9 cellular contexts compared by ENCODE assay signal in the genomic region with DNA sequence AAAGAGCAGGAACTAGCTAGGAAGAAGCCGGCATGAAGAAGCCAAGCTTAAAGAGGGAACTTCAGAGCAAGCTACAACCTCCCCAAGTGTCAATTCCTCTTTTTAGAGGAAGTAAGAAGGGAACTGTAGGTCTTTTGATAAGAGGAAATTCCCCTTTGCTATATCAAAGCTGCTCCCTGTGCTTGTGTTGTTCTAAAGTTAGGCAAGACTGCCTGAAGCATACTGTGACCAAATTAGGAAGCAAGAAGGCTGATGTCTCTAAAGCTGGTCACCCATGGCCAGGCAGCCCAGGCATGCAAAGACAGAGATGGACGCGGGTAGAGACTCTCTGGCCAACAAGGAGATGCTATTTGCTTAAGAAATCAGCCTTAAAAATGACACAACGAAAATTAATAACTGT.
DNase-seq lines count a peak whose midpoint lies in the region; ATAC-seq, FAIRE-seq and TF ChIP-seq lines count a peak whose summit lies in the region.
"Had no signal": no experiment of that assay in that cellular context is flagged by ENCODE, and none has a peak within 500 bp of the region (broad histone marks: within the 10 kb centered on the region; RNA-seq: fewer than 3 reads in every experiment).

No MANE protein-coding gene starts in this region.

- no peaks in the 10 kb centered on the region for H3K36me3 ChIP-seq in Panc1 (ENCODE audit: control insufficient read depth, insufficient read depth, low read length)
- H3K36me3 ChIP-seq in H1 (ENCODE audit: control insufficient read depth in 2 of 4, insufficient read depth in 4 of 4, low read length in 3 of 4), result 0 out of 8 replicates have a peak, but pooled peaks cover 0 to 2% (median 0%) of the 10 kb centered on the region in 4 experiments
- no peaks in the 10 kb centered on the region for H3K36me3 ChIP-seq in naive thymus-derived CD4-positive, alpha-beta T cell (ENCODE audit: control insufficient read depth in 2 of 3, insufficient read depth in 3 of 3, low read length in 3 of 3)

- no peaks in the 10 kb centered on the region for H3K27me3 ChIP-seq in Panc1 (ENCODE audit: control insufficient read depth, insufficient read depth, low read length)
- no peaks in the 10 kb centered on the region for H3K27me3 ChIP-seq in H1 (replicated peaks in 1 of 4; ENCODE audit: control insufficient read depth in 3 of 4, extremely low read depth in 1 of 4, insufficient read depth in 3 of 4, low read length in 3 of 4)
- H3K27me3 ChIP-seq in naive thymus-derived CD4-positive, alpha-beta T cell (ENCODE audit: control insufficient read depth in 2 of 2, insufficient read depth in 2 of 2, low read length in 2 of 2), result no peaks in the 10 kb centered on the region

- peaks cover 35% of the 10 kb centered on the region for H3K4me1 ChIP-seq in Panc1 (ENCODE audit: control insufficient read depth, insufficient read depth, low read length)
- H3K4me1 ChIP-seq in H1 (replicated peaks in 1 of 4; ENCODE audit: control insufficient read depth in 3 of 4, insufficient read depth in 4 of 4, low read length in 3 of 4), result no peaks in the 10 kb centered on the region
- H3K4me1 ChIP-seq in naive thymus-derived CD4-positive, alpha-beta T cell (ENCODE audit: control insufficient read depth in 2 of 2, insufficient read depth in 2 of 2, low read length in 2 of 2), result peaks cover 41 to 87% of the 10 kb centered on the region in 2 donors

- no peak overlapping the region for H3K14ac ChIP-seq in H1 (ENCODE audit: insufficient read length)

- H3K4me1 Mint-ChIP-seq in naive thymus-derived CD4-positive, alpha-beta T cell, result peaks cover 79 to 98% (median 92%) of the 10 kb centered on the region in 7 donors

- peak; percentile 59 for ATAC-seq in HG02642 (IDR thresholded peaks at IDR 0.05; ENCODE audit: poor library complexity, unreplicated experiment)
- peak; percentile 12 for ATAC-seq in Panc1
- ATAC-seq in naive thymus-derived CD4-positive, alpha-beta T cell, result peak; percentile 67
- no peak for ATAC-seq in GM21528 (IDR thresholded peaks at IDR 0.05; ENCODE audit: low FRiP score, unreplicated experiment)

- no peak overlapping the region for H2BK5ac ChIP-seq in H1 (ENCODE audit: low read depth, low read length)

- no peak overlapping the region for H3K18ac ChIP-seq in H1 (ENCODE audit: extremely low read depth, low read length)

- no peak for FAIRE-seq in H1 (lab: Jason Lieb, UNC)

- H4K91ac ChIP-seq in H1 (replicated peaks; ENCODE audit: insufficient read length, low read length), result no peak overlapping the region

- H2BK20ac ChIP-seq in H1 (ENCODE audit: low read length), result no peak overlapping the region

- no peak overlapping the region for H2AFZ ChIP-seq in H1 (ENCODE audit: low read length)

- peaks cover 2% of the 10 kb centered on the region; the same call in 1 of the 2 replicates for H3K79me1 ChIP-seq in H1 (ENCODE audit: low read depth, low read length)

- H3K79me2 ChIP-seq in H1 (ENCODE audit: control insufficient read depth in 1 of 2, insufficient read depth in 2 of 2, low read length in 2 of 2), result no peaks in the 10 kb centered on the region

- H4K5ac ChIP-seq in H1 (ENCODE audit: insufficient read length, low read depth, low read length), result no peak overlapping the region

- peaks cover 0 to 7% (median 0%) of the 10 kb centered on the region in 5 donors for H3K27me3 Mint-ChIP-seq in naive thymus-derived CD4-positive, alpha-beta T cell

- H3K4ac ChIP-seq in H1 (replicated peaks; ENCODE audit: insufficient read length, low read depth, low read length), result no peak overlapping the region

- peaks cover 0 to 3% (median 0%) of the 10 kb centered on the region in 11 donors for H3K9me3 Mint-ChIP-seq in naive thymus-derived CD4-positive, alpha-beta T cell

- no peak overlapping the region for H4K8ac ChIP-seq in H1 (ENCODE audit: extremely low read depth, insufficient read depth, low read length)

- H3K27ac Mint-ChIP-seq in naive thymus-derived CD4-positive, alpha-beta T cell, result peak overlapping the region; percentile 89 to 99 (median 94)

- no TSS peak for BruUV-seq in Panc1 (replicated peaks; lab: Mats Ljungman, UMichigan)

- DNase-seq in DMS 273 (lab: John Stamatoyannopoulos, UW; ENCODE audit: unreplicated experiment) (peak; percentile 25), DMS 273 treated with DMSO at 0.1 percent for 48 hours (lab: John Stamatoyannopoulos, UW) (no peak), Panc1 (ENCODE audit: low read depth, low spot score) (no peak), H1 (ENCODE audit: low read depth in 1 of 2, low spot score in 2 of 2) (no peak), DMS53 (lab: John Stamatoyannopoulos, UW) (no peak)
- peak in 1 of 9 donors; percentile 51 for DNase-seq in naive thymus-derived CD4-positive, alpha-beta T cell

- TF ChIP-seq EP300 in H1 (IDR thresholded peaks at IDR 0.05; ENCODE audit: borderline replicate concordance in 1 of 2, low read depth in 2 of 2, low read length in 2 of 2), result no peak

- H2BK12ac ChIP-seq in H1 (ENCODE audit: low read depth, low read length), result no peak overlapping the region

- no peak overlapping the region for H3K56ac ChIP-seq in H1 (replicated peaks; ENCODE audit: insufficient read length, low read depth, low read length)

- H3K27ac ChIP-seq in Panc1 (ENCODE audit: low read length) (peak overlapping the region; percentile 60; the same call in 1 of the 2 replicates), H1 (ENCODE audit: low read depth, low read length) (no peak overlapping the region)
- H3K27ac ChIP-seq in naive thymus-derived CD4-positive, alpha-beta T cell (ENCODE audit: low read depth, low read length), result peak overlapping the region; percentile 86
- H3K27ac ChIP-seq: 22Rv1 had no signal

- H3K23ac ChIP-seq in H1 (ENCODE audit: insufficient read length), result no peak overlapping the region

- TF ChIP-seq CTCF in Panc1 (IDR thresholded peaks at IDR 0.05), result no peak
- TF ChIP-seq CTCF in H1 (IDR thresholded peaks at IDR 0.05; ENCODE audit: control extremely low read depth in 1 of 3, insufficient read depth in 1 of 3, low read depth in 1 of 3, low read length in 3 of 3), result no peak

- 84% methylated on average over 4 of the region's 4 CpGs; no CpG with 5 or more reads in 1 of the 2 experiments for WGBS in H1 (ENCODE audit: extremely low coverage in 1 of 2, insufficient coverage in 1 of 2, insufficient read length in 1 of 2, insufficient replicate concordance in 2 of 2, low coverage in 1 of 2, low lambda C conversion rate in 2 of 2, missing lambda C conversion rate in 1 of 2), 2 experiments

- peaks cover 2 to 5% of the 10 kb centered on the region in 2 experiments for H4K20me1 ChIP-seq in H1 (replicated peaks in 1 of 2; ENCODE audit: control insufficient read depth in 1 of 2, insufficient read depth in 2 of 2, low read length in 2 of 2)

- TF ChIP-seq RAD21 in H1 (IDR thresholded peaks at IDR 0.05 in 1 of 2, conservative IDR thresholded peaks at IDR 0.05 in 1 of 2; ENCODE audit: low read depth in 2 of 2, low read length in 2 of 2), result no peak

- intact Hi-C loops in Panc1 (cut with micrococcal nuclease; ENCODE audit: unreplicated experiment), result no loop called here
- intact Hi-C loops in naive thymus-derived CD4-positive, alpha-beta T cell (cut with micrococcal nuclease), result no loop called here

- no peak overlapping the region for H3K4me3 ChIP-seq in Panc1 (ENCODE audit: low read depth in 2 of 2, low read length in 2 of 2)
- H3K4me3 ChIP-seq in H1 (ENCODE audit: extremely low read depth in 1 of 4, insufficient read depth in 2 of 4, low read depth in 3 of 4, low read length in 4 of 4), result no peak overlapping the region
- H3K4me3 ChIP-seq in naive thymus-derived CD4-positive, alpha-beta T cell (ENCODE audit: low read length), result peak overlapping the region; percentile 60

- in situ Hi-C loops in Panc1 (cut with HindIII; ENCODE audit: low pct_unique_long_range_greater_than_20kb, low sequenced_read_pairs), result loop anchor here (25.0 kb wide), 1 partner anchor 119 kb away; no protein-coding TSS in a partner anchor

- no peak overlapping the region for H3K4me2 ChIP-seq in H1 (ENCODE audit: insufficient read depth in 1 of 2, low read depth in 2 of 2, low read length in 2 of 2)

- CTCF ChIA-PET in Panc1 (lab: Charles Lee), result interaction anchor here (0.6 kb wide), 1 partner anchor 309 kb away, joined by 5 read pairs; no protein-coding TSS in a partner anchor
- CTCF ChIA-PET in H1 (lab: Charles Lee; ENCODE audit: partially characterized antibody), result interaction anchor here (1.0 to 4.0 kb wide), 8 partner anchors 9 to 199 kb away, joined by 3 to 25 read pairs (median 10); no protein-coding TSS in a partner anchor
- CTCF ChIA-PET in naive thymus-derived CD4-positive, alpha-beta T cell (lab: Charles Lee), result interaction anchor here (1.6 to 3.0 kb wide), 3 partner anchors 8 to 28 kb away, joined by 3 to 18 read pairs (median 14); no protein-coding TSS in a partner anchor

- peaks cover 0 to 32% (median 2%) of the 10 kb centered on the region in 5 donors for H3K36me3 Mint-ChIP-seq in naive thymus-derived CD4-positive, alpha-beta T cell

- POLR2A ChIA-PET in Panc1 (lab: Charles Lee) (interaction anchor here (0.5 to 0.6 kb wide), 3 partner anchors 31 to 48 kb away, joined by 3 to 4 read pairs (median 3); no protein-coding TSS in a partner anchor), H1 (lab: Charles Lee; ENCODE audit: partially characterized antibody) (interaction anchor here (0.7 to 1.8 kb wide), 4 partner anchors 8 to 15 kb away, joined by 3 to 5 read pairs (median 4); no protein-coding TSS in a partner anchor)
- POLR2A ChIA-PET in naive thymus-derived CD4-positive, alpha-beta T cell (lab: Charles Lee), result interaction anchor here (0.9 to 18.7 kb wide), 8 partner anchors 5 to 296 kb away, joined by 3 to 177 read pairs (median 6); no protein-coding TSS in a partner anchor

- no peaks in the 10 kb centered on the region for H3K23me2 ChIP-seq in H1 (ENCODE audit: low read depth, low read length)

- TF ChIP-seq POLR2A in H1 (IDR thresholded peaks at IDR 0.05; ENCODE audit: control extremely low read depth in 1 of 2, low read depth in 2 of 2, low read length in 2 of 2), result no peak

- H3K9ac ChIP-seq in H1 (replicated peaks in 1 of 4; ENCODE audit: extremely low read depth in 1 of 4, low read depth in 3 of 4, low read length in 3 of 4), result no peak overlapping the region

- H3K4me3 Mint-ChIP-seq in naive thymus-derived CD4-positive, alpha-beta T cell, result peak overlapping the region; percentile 88 to 99 (median 96)

- no peak overlapping the region for H2BK15ac ChIP-seq in H1 (ENCODE audit: low read length)

- no peaks in the 10 kb centered on the region for H3K9me3 ChIP-seq in Panc1 (ENCODE audit: control insufficient read depth, insufficient read depth, low read depth, low read length)
- no peaks in the 10 kb centered on the region for H3K9me3 ChIP-seq in H1 (ENCODE audit: insufficient read depth in 2 of 2, low read depth in 1 of 2, low read length in 1 of 2)
- H3K9me3 ChIP-seq in naive thymus-derived CD4-positive, alpha-beta T cell (ENCODE audit: control insufficient read depth in 2 of 3, low read length in 3 of 3), result no peaks in the 10 kb centered on the region

- H2BK120ac ChIP-seq in H1 (replicated peaks; ENCODE audit: low read depth, low read length), result no peak overlapping the region

- no peak overlapping the region for H2AK5ac ChIP-seq in H1 (ENCODE audit: low read depth, low read length)

TF ChIP-seq in H1, 55 proteins besides CTCF, POLR2A, EP300 and RAD21 (continues in another document):
- TF ChIP-seq ATF3 (IDR thresholded peaks at IDR 0.05; ENCODE audit: insufficient read depth, low read depth, low read length), result no peak
